In genomic region chr20:52439385-52439784, GRCh38 we compare ENCODE assay signal across 12 cellular contexts.
DNase-seq lines count a peak whose midpoint lies in the region; ATAC-seq and TF ChIP-seq lines count a peak whose summit lies in the region.
"Had no signal": no experiment of that assay in that cellular context is flagged by ENCODE, and none has a peak within 500 bp of the region (broad histone marks: within the 10 kb centered on the region; RNA-seq: fewer than 3 reads in every experiment).

No MANE protein-coding gene starts in this region.

- H4K91ac ChIP-seq in IMR-90 (ENCODE audit: insufficient read depth, low read depth, low read length): no peak overlapping the region

- no peak overlapping the region for H2AK5ac ChIP-seq in IMR-90 (ENCODE audit: low read depth, low read length)

- no peak overlapping the region for H4K5ac ChIP-seq in IMR-90 (ENCODE audit: low read depth, low read length)

- dilution Hi-C loops in IMR-90 (cut with HindIII; ENCODE audit: low sequenced_read_pairs, unreplicated experiment): no loop called here

- H3K9me2 ChIP-seq in PC-3 (replicated peaks; ENCODE audit: low read length): no peaks in the 10 kb centered on the region

- H4K8ac ChIP-seq in IMR-90 (ENCODE audit: low read depth in 2 of 2, low read length in 2 of 2): no peak overlapping the region

- in situ Hi-C loops in IMR-90 (cut with MboI; ENCODE audit: low sequenced_read_pairs): no loop called here
- in situ Hi-C loops in GM13977 (cut with MboI; ENCODE audit: low pct_unique_long_range_greater_than_20kb, low sequenced_read_pairs, unreplicated experiment): no loop called here

- H3K36me3 ChIP-seq in IMR-90 (ENCODE audit: control insufficient read depth, insufficient read depth, low read length) (no peaks in the 10 kb centered on the region), PC-3 (ENCODE audit: low read depth, low read length) (no peaks in the 10 kb centered on the region)

- no peak overlapping the region for H2BK5ac ChIP-seq in IMR-90 (ENCODE audit: low read depth, low read length, poor library complexity, severe bottlenecking)

- H3K79me2 ChIP-seq in PC-3 (ENCODE audit: low read length): no peaks in the 10 kb centered on the region

- intact Hi-C loops in IMR-90 (cut with micrococcal nuclease) (no loop called here), PC-3 (cut with micrococcal nuclease) (no loop called here)

- H3K27ac ChIP-seq in IMR-90 (ENCODE audit: insufficient read depth, low read length) (no peak overlapping the region), PC-3 (ENCODE audit: low read length) (no peak overlapping the region)

- 100% methylated on average over 2 of the region's 4 CpGs; no CpG with 5 or more reads in 1 of the 2 experiments for WGBS in IMR-90 (ENCODE audit: extremely low coverage in 2 of 2, insufficient read length in 1 of 2), 2 experiments

- H2AFZ ChIP-seq in IMR-90 (replicated peaks; ENCODE audit: low read length, poor library complexity): no peak overlapping the region
- no peak overlapping the region for H2AFZ ChIP-seq in PC-3 (ENCODE audit: low read length)

- H3K9ac ChIP-seq in IMR-90 (ENCODE audit: low read depth, low read length) (no peak overlapping the region), PC-3 (ENCODE audit: low read length) (no peak overlapping the region)

- no peak overlapping the region for H3K23ac ChIP-seq in IMR-90 (ENCODE audit: low read depth, low read length)

- no peak overlapping the region for H3K4me2 ChIP-seq in IMR-90 (ENCODE audit: low read depth, low read length)
- no peak overlapping the region for H3K4me2 ChIP-seq in PC-3 (ENCODE audit: low read length)

- CTCF ChIA-PET in IMR-90 (lab: Yijun Ruan, JAX): no interaction called here
- CTCF ChIA-PET in PC-3 (lab: Charles Lee): no interaction called here

- H4K20me1 ChIP-seq in IMR-90 (ENCODE audit: insufficient read depth, low read length): no peaks in the 10 kb centered on the region
- no peaks in the 10 kb centered on the region for H4K20me1 ChIP-seq in PC-3 (ENCODE audit: low read length)

- no peak overlapping the region for H3K56ac ChIP-seq in IMR-90 (ENCODE audit: extremely low read depth, insufficient read depth, low read length)

- no peak for TF ChIP-seq CTCF in IMR-90 (conservative IDR thresholded peaks at IDR 0.05; ENCODE audit: low read depth, low read length)
- TF ChIP-seq CTCF in PC-3 (conservative IDR thresholded peaks at IDR 0.05; ENCODE audit: low read depth, low read length): no peak
- no peak for TF ChIP-seq CTCF in GM13977 (IDR thresholded peaks at IDR 0.05; ENCODE audit: extremely low read depth, insufficient read depth, missing control alignments)

- H2BK15ac ChIP-seq in IMR-90 (ENCODE audit: low read depth, low read length): no peak overlapping the region

- H3K18ac ChIP-seq in IMR-90 (ENCODE audit: low read depth, low read length): no peak overlapping the region

- H3K14ac ChIP-seq in IMR-90 (replicated peaks; ENCODE audit: low read depth, low read length): no peak overlapping the region

- no peak overlapping the region for H2BK120ac ChIP-seq in IMR-90 (ENCODE audit: low read depth, low read length)

- no peaks in the 10 kb centered on the region for H3K79me1 ChIP-seq in IMR-90 (ENCODE audit: low read depth in 1 of 2, low read length in 2 of 2)

- no peaks in the 10 kb centered on the region for H3F3A ChIP-seq in PC-3 (ENCODE audit: low read length, unreplicated experiment)

- H3K4me3 ChIP-seq in IMR-90 (ENCODE audit: insufficient read depth, low read depth, low read length) (no peak overlapping the region), PC-3 (ENCODE audit: low read length) (no peak overlapping the region)

- no peak overlapping the region for H2BK20ac ChIP-seq in IMR-90 (ENCODE audit: low read depth, low read length)

- H3K4ac ChIP-seq in IMR-90 (ENCODE audit: low read depth, low read length): no peak overlapping the region

- H3K27me3 ChIP-seq in IMR-90 (ENCODE audit: control insufficient read depth, insufficient read depth, low read length) (peaks cover 1% of the 10 kb centered on the region), PC-3 (ENCODE audit: low read length) (peaks cover 57% of the 10 kb centered on the region)

- H3K4me1 ChIP-seq in IMR-90 (ENCODE audit: control insufficient read depth, insufficient read depth, low read length) (no peaks in the 10 kb centered on the region), PC-3 (ENCODE audit: insufficient read depth, low read length) (no peaks in the 10 kb centered on the region)

- ATAC-seq in IMR-90 (ENCODE audit: low read depth): no peak
- no peak for ATAC-seq in PC-3
- ATAC-seq: CD8-positive, alpha-beta T cell; HCT116 had no signal

- no peak for TF ChIP-seq RAD21 in IMR-90 (IDR thresholded peaks at IDR 0.05; ENCODE audit: low read length)

- no peak overlapping the region for H2AK9ac ChIP-seq in IMR-90 (replicated peaks; ENCODE audit: low read depth, low read length, poor library complexity)

- no TSS peak for BruUV-seq in IMR-90 (replicated peaks; lab: Mats Ljungman, UMichigan)
- BruUV-seq in PC-3 (replicated peaks; lab: Mats Ljungman, UMichigan): no TSS peak

- TF ChIP-seq POLR2A in IMR-90 (IDR thresholded peaks at IDR 0.05; ENCODE audit: low read depth, low read length): no peak

- H3K9me3 ChIP-seq in IMR-90 (ENCODE audit: control insufficient read depth, insufficient read depth, low read length): no peaks in the 10 kb centered on the region
- H3K9me3 ChIP-seq in PC-3 (ENCODE audit: low read length): no peaks in the 10 kb centered on the region

- no peaks in the 10 kb centered on the region for H3K9me1 ChIP-seq in IMR-90 (ENCODE audit: insufficient read depth, low read length)

- POLR2A ChIA-PET in IMR-90 (lab: Charles Lee; ENCODE audit: unreplicated experiment): no interaction called here
- POLR2A ChIA-PET in PC-3 (lab: Charles Lee; ENCODE audit: unreplicated experiment): no interaction called here

- no peak for DNase-seq in IMR-90
- DNase-seq in PC-3: peak; percentile 6
- peak; percentile 17 for DNase-seq in left kidney (ENCODE audit: low read depth, low spot score)
- DNase-seq in SHP77 (lab: John Stamatoyannopoulos, UW): no peak
- no peak for DNase-seq in GM13977 (ENCODE audit: low spot score)
- DNase-seq in NCI-H1436 treated with DMSO at 0.1 percent for 48 hours (lab: John Stamatoyannopoulos, UW): no peak
- DNase-seq: CD8-positive, alpha-beta T cell; COR-L47; DMS153; DMS79 treated with DMSO at 0.1 percent for 48 hours; EL had no signal

TF ChIP-seq in IMR-90, 13 proteins besides CTCF, POLR2A, EP300 and RAD21:
- TF ChIP-seq USF2 (IDR thresholded peaks at IDR 0.05; ENCODE audit: low read depth, low read length): no peak
- TF ChIP-seq MAFK (IDR thresholded peaks at IDR 0.05; ENCODE audit: low read depth, low read length): peak; percentile 99

Comparison
In these comparisons a context has a peak if more than half of its experiments do, and no peak if none do; other contexts are left out.
1. DNase-seq: peak in PC-3 (single experiment) and left kidney (single experiment); none in IMR-90 (single experiment), SHP77 (0 of 2), GM13977 (single experiment) and NCI-H1436 treated with DMSO at 0.1 percent for 48 hours (single experiment).